ENCODE assay signal across 17 cellular contexts in the genomic region with DNA sequence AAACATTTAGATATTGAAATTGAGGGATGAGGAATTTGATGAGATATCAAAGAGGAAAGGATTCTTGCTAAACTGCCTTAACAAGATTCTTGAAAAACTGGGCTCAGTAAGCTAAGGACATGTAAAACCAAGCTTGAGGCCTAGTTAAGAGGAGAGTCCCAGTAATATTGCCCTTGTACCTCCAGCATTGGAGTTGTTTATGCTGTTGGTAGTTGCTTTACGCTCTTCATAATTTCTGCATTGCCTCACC.
DNase-seq lines count a peak whose midpoint lies in the region; TF ChIP-seq lines count a peak whose summit lies in the region.
"Had no signal": no experiment of that assay in that cellular context is flagged by ENCODE, and none has a peak within 500 bp of the region (broad histone marks: within the 10 kb centered on the region; RNA-seq: fewer than 3 reads in every experiment).

No MANE protein-coding gene starts in this region.

- H3K4me3 Mint-ChIP-seq in Calu3 (ENCODE audit: low read depth, unreplicated experiment) (no peak overlapping the region), progenitor cell of endocrine pancreas (ENCODE audit: low read depth) (no peak overlapping the region)

- H3K27me3 ChIP-seq in H7 (ENCODE audit: control insufficient read depth, insufficient read depth, low read length): no peaks in the 10 kb centered on the region

- intact Hi-C loops in Calu3 (cut with micrococcal nuclease; ENCODE audit: unreplicated experiment): loop anchor here (5.0 kb wide), 1 partner anchor 83 kb away; no protein-coding TSS in a partner anchor

- H3K27me3 Mint-ChIP-seq in Calu3 (ENCODE audit: unreplicated experiment) (no peaks in the 10 kb centered on the region), progenitor cell of endocrine pancreas (no peaks in the 10 kb centered on the region)

- CTCF ChIA-PET in Calu3 (lab: Charles Lee): no interaction called here

- no peaks in the 10 kb centered on the region for H3K36me3 ChIP-seq in H7 (replicated peaks; ENCODE audit: control insufficient read depth, insufficient read depth, low read length)

- H3K4me1 Mint-ChIP-seq in Calu3 (ENCODE audit: low read depth, unreplicated experiment) (peaks cover 21% of the 10 kb centered on the region), progenitor cell of endocrine pancreas (ENCODE audit: low read depth) (peaks cover 6% of the 10 kb centered on the region)

- DNase-seq in Calu3 (no peak), HT-29 (ENCODE audit: low spot score) (peak; percentile 34), epithelial cell of esophagus (ENCODE audit: low read depth) (peak; percentile 52), progenitor cell of endocrine pancreas (ENCODE audit: low spot score, unreplicated experiment) (no peak), mesenteric fat pad (ENCODE audit: low spot score) (no peak), H7 (no peak), GM19240 (ENCODE audit: insufficient read length, low spot score) (no peak)
- DNase-seq: DND-41, GM23248, IMR-90, NCI-H1417, NCI-H187, NCI-H446, NCI-H526 treated with DMSO at 0.1 percent for 48 hours, OCI-M1, Right ventricle myocardium superior had no signal

- no peak overlapping the region for H3K4me3 ChIP-seq in epithelial cell of esophagus (ENCODE audit: low read length)
- H3K4me3 ChIP-seq in H7 (ENCODE audit: insufficient read depth, low read depth, low read length): no peak overlapping the region
- H3K4me3 ChIP-seq: GM23248, SK-N-MC had no signal

- peaks cover 3% of the 10 kb centered on the region for H3K9me3 Mint-ChIP-seq in Calu3 (ENCODE audit: low read depth, unreplicated experiment)
- peaks cover 7% of the 10 kb centered on the region for H3K9me3 Mint-ChIP-seq in progenitor cell of endocrine pancreas (ENCODE audit: low read depth)

- no peak for TF ChIP-seq CTCF in Calu3 (IDR thresholded peaks at IDR 0.05; ENCODE audit: unreplicated experiment)
- no peak for TF ChIP-seq CTCF in epithelial cell of esophagus (IDR thresholded peaks at IDR 0.05; ENCODE audit: insufficient read depth, low read depth, low read length, missing control alignments)
- TF ChIP-seq CTCF in progenitor cell of endocrine pancreas (IDR thresholded peaks at IDR 0.05; ENCODE audit: unreplicated experiment): no peak

- H3K36me3 Mint-ChIP-seq in Calu3 (ENCODE audit: insufficient read depth, unreplicated experiment) (peaks cover 5% of the 10 kb centered on the region), progenitor cell of endocrine pancreas (ENCODE audit: insufficient read depth) (no peaks in the 10 kb centered on the region)

- H3K27ac Mint-ChIP-seq in Calu3 (ENCODE audit: unreplicated experiment): peak overlapping the region; percentile 82
- peak overlapping the region; percentile 21 for H3K27ac Mint-ChIP-seq in progenitor cell of endocrine pancreas

- no TSS peak for BruUV-seq in Calu3 (replicated peaks; lab: Mats Ljungman, UMichigan)

Comparison
In these comparisons a context has a peak if more than half of its experiments do, and no peak if none do; other contexts are left out.
1. DNase-seq: peak in HT-29 (single experiment) and epithelial cell of esophagus (single experiment); none in Calu3 (single experiment), progenitor cell of endocrine pancreas (single experiment), mesenteric fat pad (single experiment), H7 (single experiment) and GM19240 (single experiment).